ENCODE assay signal across 8 cellular contexts in the genomic region with DNA sequence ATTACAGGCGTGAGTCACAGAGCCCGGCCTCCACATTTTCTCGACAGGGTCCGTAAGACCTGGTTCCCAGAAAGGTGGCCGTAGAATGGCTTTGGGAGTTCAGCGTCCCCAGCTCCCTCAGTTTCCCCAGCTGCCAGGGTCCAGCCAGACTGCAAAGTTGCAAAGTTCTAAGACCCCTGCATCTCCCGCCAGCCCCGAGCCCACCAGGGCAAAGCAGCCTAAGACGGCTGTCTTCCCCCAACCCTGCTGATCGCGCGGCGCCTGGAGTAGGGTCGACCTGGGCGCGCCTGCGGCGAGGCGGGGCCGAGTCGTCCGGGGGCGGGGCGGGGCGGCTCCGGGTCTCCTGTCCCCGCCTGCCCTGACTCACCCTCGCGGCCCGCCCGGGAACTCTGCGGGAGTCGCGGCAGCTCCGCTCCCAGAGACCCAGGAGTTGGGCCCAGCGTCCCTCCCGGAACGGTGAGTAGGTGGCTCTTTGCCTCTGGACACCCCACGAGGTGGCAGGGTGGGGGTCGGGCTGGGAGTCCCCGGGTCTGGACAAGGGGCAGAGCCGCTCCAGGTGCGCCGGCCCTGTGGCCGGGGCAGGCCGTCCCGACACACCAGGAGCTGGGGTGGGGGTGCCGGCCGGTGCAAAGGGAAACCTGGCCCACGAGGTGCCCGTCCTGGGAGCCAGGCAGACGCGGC. TPM values are rescaled to one million over a fixed set of nuclear protein-coding genes. Genes with fewer than 3 reads are reported as not detected.
DNase-seq lines count a peak whose midpoint lies in the region; ATAC-seq and TF ChIP-seq lines count a peak whose summit lies in the region.

A gene (plus strand): TSS at position 366 of the 681 bp plus-strand sequence. CDS start 7,094 bp downstream, outside the sequence.

- H2AFZ ChIP-seq in GM23248: peak within 1 kb of the TSS; percentile 88

- CTCF ChIA-PET in RWPE1 (lab: Yijun Ruan, JAX): interaction anchor here (0.6 to 0.7 kb wide), 2 partner anchors 14 to 1047 kb away, joined by 6 read pairs; no protein-coding TSS in a partner anchor

- H3K9me2 ChIP-seq in GM23248 (ENCODE audit: insufficient read depth): no peaks in the 10 kb centered on the region

- 4% methylated on average over 36 to 53 of the region's 53 CpGs for WGBS in GM23248 (ENCODE audit: low coverage in 1 of 2, low lambda C conversion rate in 2 of 2, missing lambda C conversion rate in 2 of 2), 2 experiments
- WGBS in ectodermal cell, 2 experiments: 9 to 10% methylated on average over 53 of the region's 53 CpGs
- 9 to 10% methylated on average over 42 to 47 of the region's 53 CpGs for WGBS in mesodermal cell (ENCODE audit: insufficient coverage in 2 of 2), 2 experiments

- H3K4me2 ChIP-seq in GM23248 (ENCODE audit: unreplicated experiment): peak within 1 kb of the TSS; percentile 93

- H3K79me2 ChIP-seq in GM23248 (ENCODE audit: insufficient read depth): no peaks in the 10 kb centered on the region

- TF ChIP-seq CTCF in RWPE1 (conservative IDR thresholded peaks at IDR 0.05; ENCODE audit: low read depth) (no peak), vagina (IDR thresholded peaks at IDR 0.05) (no peak)

- no peak for ATAC-seq in HG03439 (IDR thresholded peaks at IDR 0.05; ENCODE audit: unreplicated experiment)
- ATAC-seq in HG03521 (IDR thresholded peaks at IDR 0.05; ENCODE audit: unreplicated experiment): no peak

- POLR2A ChIA-PET in RWPE1 (lab: Yijun Ruan, JAX; ENCODE audit: low non-redundant PET): interaction anchor here (0.6 to 1.4 kb wide), 7 partner anchors 9 to 493 kb away, joined by 3 to 6 read pairs (median 5); a partner anchor contains a TSS

- peak in 1 of 2 donors; percentile 11 for TF ChIP-seq POLR2A in vagina (IDR thresholded peaks at IDR 0.05)

- intact Hi-C loops in vagina (cut with DNase I): no loop called here

- peak; percentile 88 for DNase-seq in GM23248
- DNase-seq in RWPE1 (ENCODE audit: low spot score): peak; percentile 85
- no peak for DNase-seq in vagina (ENCODE audit: extremely low spot score in 2 of 2)
- no peak for DNase-seq in cerebellar nuclear complex (lab: John Stamatoyannopoulos, UW)

- H3K9me3 ChIP-seq in GM23248 (ENCODE audit: low read depth) (no peaks in the 10 kb centered on the region), ectodermal cell (ENCODE audit: control insufficient read depth, low read length) (no peaks in the 10 kb centered on the region), mesodermal cell (ENCODE audit: control insufficient read depth, low read length) (no peaks in the 10 kb centered on the region), vagina (no peaks in the 10 kb centered on the region)

- no peaks in the 10 kb centered on the region for H3K27me3 ChIP-seq in GM23248 (replicated peaks; ENCODE audit: insufficient read depth)
- peaks cover 22% of the 10 kb centered on the region for H3K27me3 ChIP-seq in ectodermal cell (ENCODE audit: control insufficient read depth, insufficient read depth, low read length, poor library complexity, severe bottlenecking)
- H3K27me3 ChIP-seq in vagina: no peaks in the 10 kb centered on the region

- H3K27ac ChIP-seq in GM23248: no peak within 1 kb of the TSS
- H3K27ac ChIP-seq in RWPE1: peak within 1 kb of the TSS; percentile 63
- no peak within 1 kb of the TSS for H3K27ac ChIP-seq in ectodermal cell (ENCODE audit: insufficient read depth, low read depth, low read length, poor library complexity, severe bottlenecking)
- no peak within 1 kb of the TSS for H3K27ac ChIP-seq in mesodermal cell (ENCODE audit: low read depth, low read length, severe bottlenecking)
- H3K27ac ChIP-seq in vagina: peak within 1 kb of the TSS; percentile 52

- H3K4me1 ChIP-seq in GM23248 (ENCODE audit: insufficient read depth): no peaks in the 10 kb centered on the region
- no peaks in the 10 kb centered on the region for H3K4me1 ChIP-seq in ectodermal cell (ENCODE audit: control insufficient read depth, insufficient read depth, low read length)
- H3K4me1 ChIP-seq in mesodermal cell (ENCODE audit: control insufficient read depth, insufficient read depth, low read length, poor library complexity, severe bottlenecking): no peaks in the 10 kb centered on the region
- H3K4me1 ChIP-seq in vagina: peaks cover 15% of the 10 kb centered on the region

- H3K36me3 ChIP-seq in GM23248 (ENCODE audit: low read depth): no peaks in the 10 kb centered on the region
- H3K36me3 ChIP-seq in ectodermal cell (ENCODE audit: control insufficient read depth, insufficient read depth, low read length): no peaks in the 10 kb centered on the region
- no peaks in the 10 kb centered on the region for H3K36me3 ChIP-seq in mesodermal cell (ENCODE audit: control insufficient read depth, insufficient read depth, low read length)
- no peaks in the 10 kb centered on the region for H3K36me3 ChIP-seq in vagina

- H3F3A ChIP-seq in GM23248 (ENCODE audit: insufficient read depth): no peaks in the 10 kb centered on the region

- peak within 1 kb of the TSS; percentile 88 for H3K4me3 ChIP-seq in GM23248
- H3K4me3 ChIP-seq in ectodermal cell (ENCODE audit: insufficient read depth, low read depth, low read length): peak within 1 kb of the TSS; percentile 35
- peak within 1 kb of the TSS; percentile 49 for H3K4me3 ChIP-seq in mesodermal cell (ENCODE audit: extremely low read depth, insufficient read depth, low read length, poor library complexity, severe bottlenecking)
- H3K4me3 ChIP-seq in vagina: peak within 1 kb of the TSS; percentile 30 to 50

- H3K9ac ChIP-seq in GM23248: peak within 1 kb of the TSS; percentile 93

- no peaks in the 10 kb centered on the region for H4K20me1 ChIP-seq in GM23248 (ENCODE audit: insufficient read depth)

- in situ Hi-C loops in GM23248 (cut with MboI): no loop called here

RNA-seq across cellular contexts. Expression of the gene that starts here (rescaled TPM):
- 3.5 and 3.6 TPM in 2 replicates for total RNA-seq in GM23248 (2014; rRNA removed; shearing (Covaris generic))
- polyA plus RNA-seq in GM23248 (2016; fragmentation: Nextera tagmentation; extraction: Ambion mirVana): 3.7 and 4.0 TPM in 2 replicates
- polyA plus RNA-seq in ectodermal cell (2013, experiment 1 of 4): 0.31 TPM
- polyA plus RNA-seq in ectodermal cell (2013, experiment 2 of 4): 0.21 TPM
- 0.37 TPM for polyA plus RNA-seq in ectodermal cell (2013, experiment 3 of 4)
- polyA plus RNA-seq in ectodermal cell (2013, experiment 4 of 4): 0.16 TPM
- polyA plus RNA-seq in mesodermal cell (2013, experiment 1 of 2): 2.7 TPM
- polyA plus RNA-seq in mesodermal cell (2013, experiment 2 of 2): 2.3 TPM
- 6.6 TPM for total RNA-seq in vagina

Comparison
In these comparisons a context has a peak if more than half of its experiments do, and no peak if none do; other contexts are left out.
1. DNase-seq: peak in GM23248 (single experiment) and RWPE1 (single experiment); none in vagina (0 of 2) and cerebellar nuclear complex (0 of 2).
2. H3K27ac ChIP-seq: peak in RWPE1 (single experiment) and vagina (single experiment); none in GM23248 (single experiment), ectodermal cell (single experiment) and mesodermal cell (single experiment).
3. H3K4me3 ChIP-seq: peak in every context shown above with its lines; median percentile 88 in GM23248; 49 in mesodermal cell; 40 in vagina; 35 in ectodermal cell.